ENCODE assay signal across 20 cellular contexts in genomic region chr20:49163696-49164095, GRCh38.
"Had no signal": no experiment of that assay in that cellular context is flagged by ENCODE, and none has a peak within 500 bp of the region (broad histone marks: within the 10 kb centered on the region; RNA-seq: fewer than 3 reads in every experiment).

No MANE protein-coding gene starts in this region.

- H3K27ac ChIP-seq: colonic mucosa, dorsolateral prefrontal cortex, esophagus muscularis mucosa, foreskin keratinocyte, gastroesophageal sphincter, heart left ventricle, hepatocyte, left lung, lower lobe of right lung had no signal

- H3K9me3 Mint-ChIP-seq: mesothelial cell of epicardium, naive B cell had no signal

- H3K36me3 ChIP-seq: colonic mucosa had no signal

- H3K27ac Mint-ChIP-seq: mesothelial cell of epicardium had no signal

- H3K4me3 Mint-ChIP-seq: mesothelial cell of epicardium, naive B cell had no signal

- H3K27me3 Mint-ChIP-seq: naive B cell had no signal

- H3K9me3 ChIP-seq: colonic mucosa, esophagus muscularis mucosa, gastroesophageal sphincter, heart left ventricle, left lung, lower lobe of right lung, mucosa of descending colon had no signal

- DNase-seq: colonic mucosa; cortex of kidney; dermis blood vessel endothelial cell; dorsolateral prefrontal cortex; effector CD4-positive, alpha-beta T cell; effector memory CD4-positive, alpha-beta T cell; foreskin keratinocyte; heart left ventricle; hypothalamus; left cardiac atrium; left lung; left ventricle myocardium superior; lower lobe of right lung; mesenchymal stem cell; mucosa of descending colon; naive B cell had no signal

- H3K27me3 ChIP-seq: colonic mucosa, dorsolateral prefrontal cortex, esophagus muscularis mucosa, foreskin keratinocyte, gastroesophageal sphincter, heart left ventricle, hepatocyte, left lung had no signal

- ATAC-seq: foreskin keratinocyte, gastroesophageal sphincter, heart left ventricle, left cardiac atrium, left lung, left ventricle myocardium superior, lower lobe of right lung, mucosa of descending colon had no signal

- H3K4me3 ChIP-seq: colonic mucosa, dorsolateral prefrontal cortex, esophagus muscularis mucosa, gastroesophageal sphincter, heart left ventricle, hepatocyte, left lung, lower lobe of right lung, mucosa of descending colon had no signal

- H3K4me2 ChIP-seq: hepatocyte had no signal
